ENCODE assay signal across 24 cellular contexts in genomic region chr6:108940741-108941140, GRCh38.
DNase-seq lines count a peak whose midpoint lies in the region; ATAC-seq and TF ChIP-seq lines count a peak whose summit lies in the region.
"Had no signal": no experiment of that assay in that cellular context is flagged by ENCODE, and none has a peak within 500 bp of the region (broad histone marks: within the 10 kb centered on the region; RNA-seq: fewer than 3 reads in every experiment).

No MANE protein-coding gene starts in this region.

- H3K9me3 ChIP-seq in Loucy (ENCODE audit: insufficient read depth, low read depth, low read length) (peaks cover 8% of the 10 kb centered on the region), gastrocnemius medialis (no peaks in the 10 kb centered on the region)
- H3K9me3 ChIP-seq: HAP-1, SJCRH30 had no signal

- CTCF ChIA-PET in HEK293T (lab: Yijun Ruan, JAX), result no interaction called here

- no peaks in the 10 kb centered on the region for H3K79me2 ChIP-seq in Loucy (ENCODE audit: insufficient read depth, low read length)
- no peaks in the 10 kb centered on the region for H3K79me2 ChIP-seq in mesendoderm (ENCODE audit: control insufficient read depth, insufficient read depth, low read length)

- H3K56ac ChIP-seq in mesendoderm (ENCODE audit: low read length), result no peak overlapping the region

- H3K27me3 ChIP-seq in Loucy (ENCODE audit: insufficient read depth, low read length, poor library complexity, severe bottlenecking) (no peaks in the 10 kb centered on the region), mesendoderm (ENCODE audit: insufficient read depth, low read length, poor library complexity) (no peaks in the 10 kb centered on the region), gastrocnemius medialis (no peaks in the 10 kb centered on the region)
- H3K27me3 ChIP-seq: SJCRH30 had no signal

- no peak overlapping the region for H2BK5ac ChIP-seq in mesendoderm (ENCODE audit: low read length)

- peaks cover 54% of the 10 kb centered on the region for H3K4me1 ChIP-seq in Loucy (ENCODE audit: insufficient read depth, low read length, poor library complexity, severe bottlenecking)
- H3K4me1 ChIP-seq in mesendoderm (ENCODE audit: control insufficient read depth, low read depth, low read length), result no peaks in the 10 kb centered on the region
- H3K4me1 ChIP-seq in gastrocnemius medialis, result peaks cover 51 to 55% of the 10 kb centered on the region in 2 donors
- H3K4me1 ChIP-seq: HAP-1 had no signal

- H3K27ac ChIP-seq in mesendoderm (ENCODE audit: low read depth, low read length), result no peak overlapping the region
- H3K27ac ChIP-seq in gastrocnemius medialis, result peak overlapping the region; percentile 67 to 81 (median 70)
- H3K27ac ChIP-seq: PC-9, SJCRH30 had no signal

- no peaks in the 10 kb centered on the region for H3K79me1 ChIP-seq in mesendoderm (ENCODE audit: low read length)

- H3K4me2 ChIP-seq in Loucy (ENCODE audit: low read depth, low read length, poor library complexity, severe bottlenecking) (no peak overlapping the region), mesendoderm (ENCODE audit: low read length) (no peak overlapping the region)
- H3K4me2 ChIP-seq: GM23338, PC-9 had no signal

- no peak for TF ChIP-seq POLR2A in gastrocnemius medialis (IDR thresholded peaks at IDR 0.05)

- H4K5ac ChIP-seq in mesendoderm (ENCODE audit: low read length), result no peak overlapping the region

- H2BK120ac ChIP-seq in mesendoderm (ENCODE audit: low read depth, low read length), result no peak overlapping the region

- no peaks in the 10 kb centered on the region for H3K36me3 ChIP-seq in Loucy (ENCODE audit: insufficient read depth, low read length)
- no peaks in the 10 kb centered on the region for H3K36me3 ChIP-seq in mesendoderm (ENCODE audit: control insufficient read depth, insufficient read depth, low read length)
- H3K36me3 ChIP-seq in gastrocnemius medialis, result no peaks in the 10 kb centered on the region
- H3K36me3 ChIP-seq: HAP-1, SJCRH30 had no signal

- no peak overlapping the region for H3K23ac ChIP-seq in mesendoderm (ENCODE audit: low read length)

- WGBS in mesendoderm (ENCODE audit: extremely low coverage, insufficient coverage, low lambda C conversion rate), result no CpG with 5 or more reads among the region's 5 CpGs

- H3F3A ChIP-seq in Loucy (ENCODE audit: low read depth), result 0 out of 2 replicates have a peak, but pooled peaks cover 4% of the 10 kb centered on the region

- 0 out of 2 replicates have a peak overlapping the region, but pooled peaks have one; percentile 54 for H2AFZ ChIP-seq in Loucy (ENCODE audit: low read length)
- H2AFZ ChIP-seq: PC-9 had no signal

- ATAC-seq in gastrocnemius medialis, result peak; percentile 78 to 80
- ATAC-seq in GM21447 (IDR thresholded peaks at IDR 0.05; ENCODE audit: unreplicated experiment), result no peak
- ATAC-seq: CD8-positive, alpha-beta T cell; GM23338; Right ventricle myocardium inferior; SK-N-SH treated with all-trans-retinoic acid at 6 μM for 48 hours had no signal

- H3K4ac ChIP-seq in mesendoderm (ENCODE audit: low read depth, low read length), result no peak overlapping the region

- no peaks in the 10 kb centered on the region for H3K9me2 ChIP-seq in Loucy (replicated peaks; ENCODE audit: low read depth, low read length)

- no peaks in the 10 kb centered on the region for H4K20me1 ChIP-seq in Loucy (ENCODE audit: insufficient read depth, low read length, poor library complexity, severe bottlenecking)

- POLR2A ChIA-PET in HEK293T (lab: Yijun Ruan, JAX), result interaction anchor here (0.9 kb wide), 1 partner anchor 154 kb away, joined by 3 read pairs; the partner anchor contains the start of gene SESN1

- H3K4me3 ChIP-seq in Loucy (ENCODE audit: low read length, poor library complexity, severe bottlenecking) (no peak overlapping the region), epithelial cell of esophagus (ENCODE audit: low read length) (no peak overlapping the region), mesendoderm (ENCODE audit: low read length) (no peak overlapping the region), gastrocnemius medialis (no peak overlapping the region)
- H3K4me3 ChIP-seq: GM23338, HAP-1, PC-9, SJCRH30 had no signal

- intact Hi-C loops in gastrocnemius medialis (cut with DNase I; ENCODE audit: low total_unique reads), result loop anchor here (10.0 kb wide), 1 partner anchor 444 kb away; the partner anchor contains the start of gene CD164

- no peak overlapping the region for H4K8ac ChIP-seq in mesendoderm (ENCODE audit: low read depth, low read length)

- TF ChIP-seq CTCF in Loucy (conservative IDR thresholded peaks at IDR 0.05; ENCODE audit: low read length) (no peak), epithelial cell of esophagus (IDR thresholded peaks at IDR 0.05; ENCODE audit: insufficient read depth, low read depth, low read length, missing control alignments) (no peak), gastrocnemius medialis (IDR thresholded peaks at IDR 0.05 in 4 of 5, conservative IDR thresholded peaks at IDR 0.05 in 1 of 5) (no peak)

- DNase-seq in epithelial cell of esophagus (ENCODE audit: low read depth) (peak; percentile 35), mesendoderm (no peak), gastrocnemius medialis (peak; percentile 48 to 62), HEK293T (ENCODE audit: extremely low spot score) (no peak)
- DNase-seq in stimulated activated CD4-positive, alpha-beta T cell treated with anti-CD3 and anti-CD28 coated beads, Interleukin-4, amount 100 ng/mL, for 1 hour, result no peak
- DNase-seq: C1 segment of cervical spinal cord; CD8-positive, alpha-beta T cell; DMS153; DND-41; KBM-7; MM.1S; NCI-H2029; NCI-H446 treated with DMSO at 0.1 percent for 48 hours; NCI-H526; NCI-H82; NK-92 treated with Interleukin-12 subunit alpha and Interleukin-12 subunit beta, amount 100 ng/mL, for 24 hours; PC-9; SJCRH30 had no signal

- no peak overlapping the region for H2BK15ac ChIP-seq in mesendoderm (replicated peaks; ENCODE audit: low read depth)

- H3K9ac ChIP-seq in Loucy (ENCODE audit: low read depth, low read length, poor library complexity, severe bottlenecking) (peak overlapping the region; percentile 43), mesendoderm (ENCODE audit: low read length) (no peak overlapping the region)

- no peak overlapping the region for H2AK5ac ChIP-seq in mesendoderm (ENCODE audit: low read length)

- in situ Hi-C loops in gastrocnemius medialis (cut with MboI; ENCODE audit: low sequenced_read_pairs in 4 of 4), result loop anchor here in 3 of 4 donors (10.0 to 25.0 kb wide), 2 partner anchors 122 to 134 kb away; no protein-coding TSS in a partner anchor

- H3K18ac ChIP-seq in mesendoderm (ENCODE audit: low read length), result peak overlapping the region; percentile 18

TF ChIP-seq in HEK293T, 16 proteins besides CTCF, POLR2A, EP300 and RAD21:
- TF ChIP-seq FOXK2 (IDR thresholded peaks at IDR 0.05), result no peak
- no peak for TF ChIP-seq CTBP1 (IDR thresholded peaks at IDR 0.05; ENCODE audit: borderline replicate concordance)
- no peak for TF ChIP-seq SP1 (IDR thresholded peaks at IDR 0.05)
- no peak for TF ChIP-seq NFRKB (IDR thresholded peaks at IDR 0.05)
- no peak for TF ChIP-seq TARDBP (IDR thresholded peaks at IDR 0.05)
- no peak for TF ChIP-seq ARNT (IDR thresholded peaks at IDR 0.05)
- no peak for TF ChIP-seq FOXA1 (IDR thresholded peaks at IDR 0.05)
- no peak for TF ChIP-seq ELF4 (IDR thresholded peaks at IDR 0.05)
- TF ChIP-seq L3MBTL2 (conservative IDR thresholded peaks at IDR 0.05), result no peak
- TF ChIP-seq SUZ12 (IDR thresholded peaks at IDR 0.05), result no peak
- no peak for TF ChIP-seq HDGF (IDR thresholded peaks at IDR 0.05; ENCODE audit: borderline replicate concordance)
- no peak for TF ChIP-seq ZNF384 (IDR thresholded peaks at IDR 0.05)
- TF ChIP-seq LEF1 (IDR thresholded peaks at IDR 0.05; ENCODE audit: borderline replicate concordance), result no peak
- TF ChIP-seq PKNOX1 (IDR thresholded peaks at IDR 0.05), result no peak
- no peak for TF ChIP-seq BHLHE40 (IDR thresholded peaks at IDR 0.05; ENCODE audit: borderline replicate concordance)

Comparison
In these comparisons a context has a peak if more than half of its experiments do, and no peak if none do; other contexts are left out.
1. DNase-seq: peak in epithelial cell of esophagus (single experiment) and gastrocnemius medialis (2 of 2); none in mesendoderm (single experiment), stimulated activated CD4-positive, alpha-beta T cell treated with anti-CD3 and anti-CD28 coated beads, Interleukin-4, amount 100 ng/mL, for 1 hour (single experiment) and HEK293T (single experiment).